In the genomic region with DNA sequence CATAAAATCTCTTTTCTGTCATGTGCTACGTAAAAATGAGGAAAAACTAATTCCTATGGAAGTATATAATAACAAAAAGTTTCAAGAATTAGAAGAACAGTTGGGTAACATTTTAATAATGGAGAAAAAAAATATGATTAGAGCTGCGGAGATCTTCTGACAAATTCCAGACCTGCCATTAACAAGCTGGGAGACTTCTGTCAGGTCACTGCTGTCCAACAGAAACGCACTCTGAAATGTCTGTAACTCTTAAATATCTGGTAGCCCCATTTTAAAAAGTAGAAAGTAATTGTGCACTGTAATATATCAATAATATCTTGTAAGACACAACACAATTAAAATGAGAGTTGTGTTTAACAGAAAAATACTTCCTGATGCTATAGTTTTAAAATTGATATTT, we compare ENCODE assay signal across 32 cellular contexts.
"Had no signal": no experiment of that assay in that cellular context is flagged by ENCODE, and none has a peak within 500 bp of the region (broad histone marks: within the 10 kb centered on the region; RNA-seq: fewer than 3 reads in every experiment).

No MANE protein-coding gene starts in this region.

- DNase-seq: activated B cell treated with CpG ODN at 0.5 μM for 24 hours; activated CD4-positive, alpha-beta memory T cell treated with anti-CD3 and anti-CD28 coated beads for 36 hours; activated CD4-positive, alpha-beta T cell treated with anti-CD3 and anti-CD28 coated beads for 48 hours; activated CD8-positive, alpha-beta memory T cell treated with anti-CD3 and anti-CD28 coated beads, Interleukin-2, amount 10 ng/mL, durations not matched to agents 7 days and 5 days; activated CD8-positive, alpha-beta memory T cell treated with anti-CD3 and anti-CD28 coated beads, Interleukin-2, amount 50 U/mL, for 4 hours; activated CD8-positive, alpha-beta T cell treated with anti-CD3 and anti-CD28 coated beads, Interleukin-2, amount 10 ng/mL, durations not matched to agents 7 days and 5 days; activated effector memory CD4-positive, alpha-beta T cell treated with anti-CD3 and anti-CD28 coated beads, Interleukin-2, amount 50 U/mL, for 16 hours; activated naive CD4-positive, alpha-beta T cell treated with anti-CD3 and anti-CD28 coated beads for 36 hours; activated naive CD8-positive, alpha-beta T cell treated with anti-CD3 and anti-CD28 coated beads for 36 hours; activated naive CD8-positive, alpha-beta T cell treated with anti-CD3 and anti-CD28 coated beads, Interleukin-2, amount 50 U/mL, for 24 hours; activated T-cell treated with anti-CD3 and anti-CD28 coated beads, Interleukin-2, amount 50 U/mL, for 1 hour; activated T-cell treated with anti-CD3 and anti-CD28 coated beads, Interleukin-2, amount 50 U/mL, for 48 hours; adrenal gland; amygdala; aorta; body of pancreas; caudate nucleus; cortex of kidney; dermis blood vessel endothelial cell; effector CD4-positive, alpha-beta T cell; effector memory CD8-positive, alpha-beta T cell; erythroblast; foreskin keratinocyte; gastrocnemius medialis; glutamatergic neuron; heart left ventricle; T-helper 2 cell had no signal

- H3K27me3 ChIP-seq: adrenal gland, body of pancreas, breast epithelium, esophagus muscularis mucosa, foreskin keratinocyte, gastrocnemius medialis, heart left ventricle, hepatocyte had no signal

- H3K36me3 ChIP-seq: adrenal gland, breast epithelium, esophagus muscularis mucosa, gastrocnemius medialis, heart left ventricle had no signal

- H3K4me1 ChIP-seq: adrenal gland, body of pancreas, breast epithelium had no signal

- H3K4me2 ChIP-seq: hepatocyte had no signal

- H3K27ac ChIP-seq: adrenal gland, body of pancreas, breast epithelium, esophagus muscularis mucosa, foreskin keratinocyte, gastrocnemius medialis, hepatocyte, VCaP had no signal

- H3K4me3 ChIP-seq: adrenal gland, body of pancreas, breast epithelium, esophagus muscularis mucosa, gastrocnemius medialis, heart left ventricle, hepatocyte had no signal

- H2AFZ ChIP-seq: hepatocyte had no signal

- H3K9me3 ChIP-seq: adrenal gland, body of pancreas, breast epithelium, esophagus muscularis mucosa, gastrocnemius medialis, heart left ventricle had no signal

- ATAC-seq: activated CD4-positive, CD25-positive, alpha-beta regulatory T cell treated with anti-CD3 and anti-CD28 coated beads, Interleukin-2, amount 50 U/mL, for 24 hours; activated CD8-positive, alpha-beta memory T cell treated with anti-CD3 and anti-CD28 coated beads, Interleukin-2, amount 10 ng/mL, durations not matched to agents 7 days and 5 days; activated CD8-positive, alpha-beta T cell treated with anti-CD3 and anti-CD28 coated beads, Interleukin-2, amount 10 ng/mL, durations not matched to agents 7 days and 5 days; activated naive CD8-positive, alpha-beta T cell treated with anti-CD3 and anti-CD28 coated beads, Interleukin-2, amount 50 U/mL, for 24 hours; body of pancreas; effector memory CD8-positive, alpha-beta T cell; foreskin keratinocyte; gastrocnemius medialis had no signal
